Comparison of ENCODE assay signal across 21 cellular contexts in the genomic region with DNA sequence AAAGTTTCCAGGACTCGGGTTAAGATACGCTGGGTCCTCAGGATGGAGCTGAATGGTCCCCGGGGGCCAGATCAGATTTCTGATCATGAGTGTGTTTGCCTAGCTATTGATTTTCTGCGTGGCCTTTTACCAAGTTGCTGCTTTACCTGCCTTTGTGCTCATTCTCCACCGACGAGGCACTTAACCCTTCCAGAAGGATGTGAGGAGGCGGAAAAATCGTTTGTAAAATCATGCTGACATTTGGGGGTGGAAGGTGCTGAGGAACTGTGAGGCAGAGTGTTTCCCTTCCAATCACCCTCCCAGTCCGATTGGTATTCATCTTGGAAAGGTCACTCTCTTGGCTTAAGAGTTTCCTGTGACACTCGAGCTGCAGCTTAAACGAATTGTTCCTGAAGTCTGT.
DNase-seq lines count a peak whose midpoint lies in the region; TF ChIP-seq lines count a peak whose summit lies in the region.
"Had no signal": no experiment of that assay in that cellular context is flagged by ENCODE, and none has a peak within 500 bp of the region (broad histone marks: within the 10 kb centered on the region; RNA-seq: fewer than 3 reads in every experiment).

No MANE protein-coding gene starts in this region.

- no peak overlapping the region for H3K18ac ChIP-seq in neuronal stem cell (ENCODE audit: low read length)

- TF ChIP-seq POLR2A in suprapubic skin (IDR thresholded peaks at IDR 0.05), result no peak

- TF ChIP-seq EP300 in suprapubic skin (IDR thresholded peaks at IDR 0.05), result no peak

- no peaks in the 10 kb centered on the region for H3K36me3 ChIP-seq in neuronal stem cell (replicated peaks in 1 of 2; ENCODE audit: control insufficient read depth in 2 of 2, insufficient read depth in 2 of 2, low read length in 2 of 2)
- H3K36me3 ChIP-seq in suprapubic skin, result no peaks in the 10 kb centered on the region
- H3K36me3 ChIP-seq: BLaER1 treated with 17β-estradiol and CSF1 and Interleukin-3, amounts not matched to agents 10 nM and 100 nM had no signal

- H3K4ac ChIP-seq in neuronal stem cell (ENCODE audit: low read length), result no peak overlapping the region

- H3K9ac ChIP-seq in neuronal stem cell (ENCODE audit: low read depth, low read length, poor library complexity), result no peak overlapping the region
- H3K9ac ChIP-seq: BLaER1 treated with 17β-estradiol and CSF1 and Interleukin-3, amounts not matched to agents 10 nM and 100 nM; GM23248 had no signal

- no peak overlapping the region for H2BK120ac ChIP-seq in neuronal stem cell (ENCODE audit: low read depth, low read length)

- H2BK12ac ChIP-seq in neuronal stem cell (ENCODE audit: low read length), result no peak overlapping the region

- H2AFZ ChIP-seq in neuronal stem cell (ENCODE audit: low read length), result peak overlapping the region; percentile 11
- H2AFZ ChIP-seq: GM23248 had no signal

- H3K79me1 ChIP-seq in neuronal stem cell (ENCODE audit: low read depth, low read length), result no peaks in the 10 kb centered on the region

- H2BK5ac ChIP-seq in neuronal stem cell (ENCODE audit: low read length), result no peak overlapping the region

- H3K4me1 ChIP-seq in neuronal stem cell (ENCODE audit: control insufficient read depth in 2 of 2, insufficient read depth in 1 of 2, low read depth in 1 of 2, low read length in 2 of 2) (peaks cover 3 to 6% of the 10 kb centered on the region in 2 donors), suprapubic skin (peaks cover 11% of the 10 kb centered on the region)

- H3K27me3 ChIP-seq in dorsolateral prefrontal cortex (no peaks in the 10 kb centered on the region), neuronal stem cell (ENCODE audit: control insufficient read depth in 3 of 3, insufficient read depth in 3 of 3, low read depth in 1 of 3, low read length in 3 of 3) (no peaks in the 10 kb centered on the region), suprapubic skin (no peaks in the 10 kb centered on the region)
- H3K27me3 ChIP-seq: BLaER1 treated with 17β-estradiol and CSF1 and Interleukin-3, amounts not matched to agents 10 nM and 100 nM had no signal

- H3K14ac ChIP-seq in neuronal stem cell (ENCODE audit: low read length), result no peak overlapping the region

- TF ChIP-seq CTCF in dorsolateral prefrontal cortex (IDR thresholded peaks at IDR 0.05 in 54 of 56, conservative IDR thresholded peaks at IDR 0.05 in 2 of 56; ENCODE audit: low read depth in 1 of 56, partially characterized antibody in 56 of 56), result no peak
- no peak for TF ChIP-seq CTCF in suprapubic skin (IDR thresholded peaks at IDR 0.05)

- DNase-seq in NCI-H146 (lab: John Stamatoyannopoulos, UW), result peak; percentile 22
- DNase-seq in NCI-H146 treated with DMSO at 0.1 percent for 48 hours (lab: John Stamatoyannopoulos, UW; ENCODE audit: unreplicated experiment), result no peak
- DNase-seq in NCI-H1092 treated with DMSO at 0.1 percent for 48 hours (lab: John Stamatoyannopoulos, UW), result peak; percentile 26
- DNase-seq in dorsolateral prefrontal cortex, result no peak
- no peak for DNase-seq in neuronal stem cell (ENCODE audit: low spot score)
- no peak for DNase-seq in SIG-M5 (lab: John Stamatoyannopoulos, UW)
- no peak for DNase-seq in kidney glomerular epithelial cell (lab: John Stamatoyannopoulos, UW)
- no peak for DNase-seq in suprapubic skin (ENCODE audit: low spot score in 2 of 2)
- DNase-seq: CD4-positive, alpha-beta memory T cell; GM23248; HCEC 1CT; KBM-7; MM.1S; NCI-H1048; NCI-H1694; NCI-H2081 treated with DMSO at 0.1 percent for 48 hours; NCI-H226; NCI-H526 treated with DMSO at 0.1 percent for 48 hours; NK-92 treated with Interleukin-12 subunit alpha and Interleukin-12 subunit beta, amount 100 ng/mL, for 24 hours had no signal

- no peak overlapping the region for H3K23ac ChIP-seq in neuronal stem cell (ENCODE audit: low read depth, low read length, poor library complexity)

- no CpG with 5 or more reads among the region's 11 CpGs for WGBS in neuronal stem cell (ENCODE audit: extremely low coverage in 2 of 2, insufficient read length in 2 of 2, insufficient replicate concordance in 1 of 2), 2 donors
- WGBS in suprapubic skin, result 82% methylated on average over 11 of the region's 11 CpGs

- peaks cover 0 to 2% of the 10 kb centered on the region in 2 donors for H3K9me3 ChIP-seq in neuronal stem cell (replicated peaks in 1 of 2; ENCODE audit: control insufficient read depth in 2 of 2, insufficient read depth in 1 of 2, low read depth in 1 of 2, low read length in 2 of 2)
- no peaks in the 10 kb centered on the region for H3K9me3 ChIP-seq in suprapubic skin

- no peak overlapping the region for H4K91ac ChIP-seq in neuronal stem cell (ENCODE audit: low read depth, low read length, poor library complexity)

- H2BK15ac ChIP-seq in neuronal stem cell (ENCODE audit: low read length), result no peak overlapping the region

- H3K4me2 ChIP-seq in neuronal stem cell (ENCODE audit: insufficient read depth, low read length, poor library complexity, severe bottlenecking), result no peak overlapping the region
- H3K4me2 ChIP-seq: BLaER1 treated with 17β-estradiol and CSF1 and Interleukin-3, amounts not matched to agents 10 nM and 100 nM had no signal

- intact Hi-C loops in dorsolateral prefrontal cortex (cut with DNase I), result loop anchor here in 1 of 2 donors (5.0 kb wide), 1 partner anchor 661 kb away; no protein-coding TSS in a partner anchor

- no peak overlapping the region for H2AK5ac ChIP-seq in neuronal stem cell (ENCODE audit: low read depth, low read length)

- H3K27ac ChIP-seq in dorsolateral prefrontal cortex (peak overlapping the region in 52 of 59 donors; percentile 62 to 100 (median 97)), neuronal stem cell (replicated peaks; ENCODE audit: low read length) (no peak overlapping the region), suprapubic skin (no peak overlapping the region)
- H3K27ac ChIP-seq: 22Rv1; BLaER1 treated with 17β-estradiol and CSF1 and Interleukin-3, amounts not matched to agents 10 nM and 100 nM; GM23248 had no signal

- H3K4me3 ChIP-seq in dorsolateral prefrontal cortex (no peak overlapping the region), neuronal stem cell (ENCODE audit: low read length in 2 of 2) (no peak overlapping the region), suprapubic skin (no peak overlapping the region)
- H3K4me3 ChIP-seq: BLaER1 treated with 17β-estradiol and CSF1 and Interleukin-3, amounts not matched to agents 10 nM and 100 nM; GM23248 had no signal

- no peak overlapping the region for H4K8ac ChIP-seq in neuronal stem cell (ENCODE audit: low read depth, low read length)

Comparison
In these comparisons a context has a peak if more than half of its experiments do, and no peak if none do; other contexts are left out.
1. DNase-seq: peak in NCI-H146 (single experiment) and NCI-H1092 treated with DMSO at 0.1 percent for 48 hours (single experiment); none in NCI-H146 treated with DMSO at 0.1 percent for 48 hours (single experiment), dorsolateral prefrontal cortex (0 of 10), neuronal stem cell (single experiment), SIG-M5 (single experiment), kidney glomerular epithelial cell (single experiment) and suprapubic skin (0 of 2).
2. H3K27ac ChIP-seq: peak in dorsolateral prefrontal cortex (52 of 59); none in neuronal stem cell (single experiment) and suprapubic skin (single experiment).